In the genomic region with DNA sequence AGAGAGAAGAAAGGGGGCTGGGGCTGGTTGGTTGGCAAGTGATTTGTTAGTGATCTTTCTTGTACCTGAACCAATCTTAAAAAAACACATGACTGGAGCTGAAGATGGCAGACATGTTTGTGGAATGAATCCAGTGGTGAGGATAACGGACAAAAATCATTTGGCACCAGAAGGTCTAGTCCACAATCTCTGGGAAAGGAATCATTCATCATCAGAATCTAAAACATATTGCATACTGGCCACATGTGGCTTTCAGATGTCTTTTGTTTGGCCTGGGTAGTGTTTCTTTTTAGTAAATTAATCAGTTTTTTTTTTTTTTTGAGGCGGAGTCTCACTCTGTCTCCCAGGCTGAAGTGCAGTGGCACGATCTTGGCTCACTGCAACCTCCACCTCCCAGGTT, we compare ENCODE assay signal across 19 cellular contexts.
"Had no signal": no experiment of that assay in that cellular context is flagged by ENCODE, and none has a peak within 500 bp of the region (broad histone marks: within the 10 kb centered on the region; RNA-seq: fewer than 3 reads in every experiment).

No MANE protein-coding gene starts in this region.

- H3K27me3 ChIP-seq: heart left ventricle, spleen, testis, tibial nerve, upper lobe of right lung, vagina had no signal

- ATAC-seq: heart left ventricle; naive thymus-derived CD4-positive, alpha-beta T cell; sciatic nerve; stimulated activated memory B cell treated with anti-CD40 and anti-IgM and Interleukin-4, amounts not matched to agents 10 μg/mL and 1 μg/mL and 100 μg/mL, for 72 hours; upper lobe of right lung had no signal

- H3K27ac ChIP-seq: coronary artery, heart left ventricle, spleen, testis, tibial nerve, upper lobe of right lung, vagina had no signal

- H3K36me3 ChIP-seq: spleen, upper lobe of right lung, vagina had no signal

- H3K9me3 ChIP-seq: heart left ventricle, spleen, testis, tibial nerve, upper lobe of right lung, vagina had no signal

- H3K4me1 ChIP-seq: testis, upper lobe of right lung had no signal

- DNase-seq: effector CD4-positive, alpha-beta T cell; endodermal cell; heart left ventricle; hypothalamus; kidney glomerular epithelial cell; mesendoderm; naive thymus-derived CD4-positive, alpha-beta T cell; nephron progenitor cell; spleen; stimulated activated CD4-positive, alpha-beta T cell treated with anti-CD3 and anti-CD28 coated beads, Interleukin-15, amount 100 ng/mL, for 24 hours; stimulated activated CD4-positive, alpha-beta T cell treated with anti-CD3 and anti-CD28 coated beads, Interleukin-1b, Interleukin-23, amount 100 ng/mL, for 48 hours; stimulated activated CD4-positive, alpha-beta T cell treated with anti-CD3 and anti-CD28 coated beads, Interleukin-4, amount 100 ng/mL, for 24 hours; testis; upper lobe of right lung had no signal

- H3K4me3 ChIP-seq: coronary artery, heart left ventricle, spleen, testis, tibial nerve, upper lobe of right lung, vagina had no signal
